Comparison of ENCODE assay signal across 22 cellular contexts in genomic region chr13:73704587-73704986, GRCh38.
DNase-seq lines count a peak whose midpoint lies in the region; ATAC-seq and TF ChIP-seq lines count a peak whose summit lies in the region.
"Had no signal": no experiment of that assay in that cellular context is flagged by ENCODE, and none has a peak within 500 bp of the region (broad histone marks: within the 10 kb centered on the region; RNA-seq: fewer than 3 reads in every experiment).

No MANE protein-coding gene starts in this region.

- H3K9me3 ChIP-seq in RWPE2 (ENCODE audit: severe bottlenecking): no peaks in the 10 kb centered on the region
- H3K9me3 ChIP-seq in neural progenitor cell (ENCODE audit: low read depth): no peaks in the 10 kb centered on the region
- H3K9me3 ChIP-seq: lower lobe of right lung, tibial artery had no signal

- H3F3A ChIP-seq in neural progenitor cell (ENCODE audit: low read depth): no peaks in the 10 kb centered on the region

- no peaks in the 10 kb centered on the region for H3K27me3 Mint-ChIP-seq in activated naive CD8-positive, alpha-beta T cell
- no peaks in the 10 kb centered on the region for H3K27me3 Mint-ChIP-seq in activated naive CD8-positive, alpha-beta T cell treated with anti-CD3 and anti-CD28 coated beads, Interleukin-2, amount 50 U/mL, for 24 hours
- H3K27me3 Mint-ChIP-seq in neural progenitor cell (ENCODE audit: insufficient read depth, low read depth): no peaks in the 10 kb centered on the region
- H3K27me3 Mint-ChIP-seq: activated CD4-positive, alpha-beta T cell treated with anti-CD3 and anti-CD28 coated beads, Interleukin-2, amount 10 ng/mL, durations not matched to agents 7 days and 5 days had no signal

- peak overlapping the region; percentile 24 for H3K27ac Mint-ChIP-seq in activated naive CD8-positive, alpha-beta T cell
- H3K27ac Mint-ChIP-seq in activated naive CD8-positive, alpha-beta T cell treated with anti-CD3 and anti-CD28 coated beads, Interleukin-2, amount 50 U/mL, for 24 hours: no peak overlapping the region
- H3K27ac Mint-ChIP-seq in neural progenitor cell: no peak overlapping the region
- H3K27ac Mint-ChIP-seq: CD14-positive monocyte, endodermal cell had no signal

- TF ChIP-seq CTCF in RWPE2 (IDR thresholded peaks at IDR 0.05; ENCODE audit: poor library complexity, severe bottlenecking): no peak
- TF ChIP-seq CTCF in neural progenitor cell (IDR thresholded peaks at IDR 0.05): no peak

- H2AFZ ChIP-seq in neural progenitor cell (replicated peaks): no peak overlapping the region

- no peak overlapping the region for H3K9ac ChIP-seq in neural progenitor cell

- H3K4me3 Mint-ChIP-seq in activated naive CD8-positive, alpha-beta T cell: no peak overlapping the region
- no peak overlapping the region for H3K4me3 Mint-ChIP-seq in activated naive CD8-positive, alpha-beta T cell treated with anti-CD3 and anti-CD28 coated beads, Interleukin-2, amount 50 U/mL, for 24 hours
- no peak overlapping the region for H3K4me3 Mint-ChIP-seq in neural progenitor cell
- H3K4me3 Mint-ChIP-seq: activated CD4-positive, alpha-beta T cell treated with anti-CD3 and anti-CD28 coated beads, Interleukin-2, amount 10 ng/mL, durations not matched to agents 7 days and 5 days; CD14-positive monocyte; endodermal cell had no signal

- H4K20me1 ChIP-seq in neural progenitor cell (ENCODE audit: low read depth): no peaks in the 10 kb centered on the region

- peaks cover 7% of the 10 kb centered on the region; the same call in 1 of the 2 replicates for H3K36me3 ChIP-seq in RWPE2 (ENCODE audit: low read depth)
- H3K36me3 ChIP-seq in neural progenitor cell: no peaks in the 10 kb centered on the region
- H3K36me3 ChIP-seq: lower lobe of right lung had no signal

- no peaks in the 10 kb centered on the region for H3K9me3 Mint-ChIP-seq in activated naive CD8-positive, alpha-beta T cell (ENCODE audit: low read depth)
- H3K9me3 Mint-ChIP-seq in activated naive CD8-positive, alpha-beta T cell treated with anti-CD3 and anti-CD28 coated beads, Interleukin-2, amount 50 U/mL, for 24 hours: no peaks in the 10 kb centered on the region
- H3K9me3 Mint-ChIP-seq in neural progenitor cell: no peaks in the 10 kb centered on the region
- H3K9me3 Mint-ChIP-seq: activated CD4-positive, alpha-beta T cell treated with anti-CD3 and anti-CD28 coated beads, Interleukin-2, amount 10 ng/mL, durations not matched to agents 7 days and 5 days; CD14-positive monocyte; endodermal cell had no signal

- no peak overlapping the region for H3K4me2 ChIP-seq in neural progenitor cell

- H3K79me2 ChIP-seq in neural progenitor cell (ENCODE audit: low read depth): no peaks in the 10 kb centered on the region

- peaks cover 42% of the 10 kb centered on the region for H3K4me1 Mint-ChIP-seq in activated naive CD8-positive, alpha-beta T cell (ENCODE audit: low read depth)
- peaks cover 32% of the 10 kb centered on the region for H3K4me1 Mint-ChIP-seq in activated naive CD8-positive, alpha-beta T cell treated with anti-CD3 and anti-CD28 coated beads, Interleukin-2, amount 50 U/mL, for 24 hours
- peaks cover 3% of the 10 kb centered on the region for H3K4me1 Mint-ChIP-seq in neural progenitor cell
- H3K4me1 Mint-ChIP-seq: CD14-positive monocyte had no signal

- H3K27me3 ChIP-seq in RWPE2 (ENCODE audit: insufficient read depth, poor library complexity, severe bottlenecking) (no peaks in the 10 kb centered on the region), neural progenitor cell (no peaks in the 10 kb centered on the region)
- H3K27me3 ChIP-seq: tibial artery had no signal

- H3K4me1 ChIP-seq in RWPE2 (ENCODE audit: insufficient read depth, poor library complexity, severe bottlenecking) (peaks cover 20% of the 10 kb centered on the region), neural progenitor cell (peaks cover 23% of the 10 kb centered on the region)
- H3K4me1 ChIP-seq: lower lobe of right lung, tibial artery had no signal

- H3K4me3 ChIP-seq in RWPE2 (ENCODE audit: severe bottlenecking) (no peak overlapping the region), neural progenitor cell (no peak overlapping the region)
- H3K4me3 ChIP-seq: lower lobe of right lung, tibial artery had no signal

- H3K36me3 Mint-ChIP-seq in activated naive CD8-positive, alpha-beta T cell: no peaks in the 10 kb centered on the region
- peaks cover 10% of the 10 kb centered on the region for H3K36me3 Mint-ChIP-seq in activated naive CD8-positive, alpha-beta T cell treated with anti-CD3 and anti-CD28 coated beads, Interleukin-2, amount 50 U/mL, for 24 hours (ENCODE audit: low read depth)
- H3K36me3 Mint-ChIP-seq in neural progenitor cell: peaks cover 10% of the 10 kb centered on the region
- H3K36me3 Mint-ChIP-seq: CD14-positive monocyte had no signal

- H3K27ac ChIP-seq in RWPE2 (ENCODE audit: poor library complexity, severe bottlenecking) (peak overlapping the region; percentile 89), neural progenitor cell (no peak overlapping the region)
- H3K27ac ChIP-seq: tibial artery had no signal

- ATAC-seq in activated naive CD8-positive, alpha-beta T cell treated with anti-CD3 and anti-CD28 coated beads, Interleukin-2, amount 50 U/mL, for 24 hours: no peak
- ATAC-seq in RWPE2 (ENCODE audit: low read depth) (no peak), esophagus mucosa (peak; percentile 69)
- ATAC-seq: lower lobe of right lung had no signal

- DNase-seq in activated naive CD8-positive, alpha-beta T cell treated with anti-CD3 and anti-CD28 coated beads, Interleukin-2, amount 50 U/mL, for 24 hours: no peak
- DNase-seq in RWPE2 (ENCODE audit: low spot score) (no peak), neural progenitor cell (ENCODE audit: low spot score) (peak; percentile 2), NCI-H1694 (lab: John Stamatoyannopoulos, UW) (no peak), HK-2 (ENCODE audit: unreplicated experiment) (no peak)
- no peak for DNase-seq in activated CD8-positive, alpha-beta memory T cell treated with anti-CD3 and anti-CD28 coated beads, Interleukin-2, amount 50 U/mL, for 48 hours
- DNase-seq: activated CD4-positive, alpha-beta T cell treated with anti-CD3 and anti-CD28 coated beads, Interleukin-2, amount 10 ng/mL, durations not matched to agents 7 days and 5 days; DMS79; endodermal cell; GOT3; KG1; lower lobe of right lung; NCI-H2029; NCI-H446; posterior cingulate gyrus; SHP77 treated with DMSO at 0.1 percent for 48 hours; stimulated activated CD4-positive, alpha-beta T cell treated with anti-CD3 and anti-CD28 coated beads, Interleukin-1b, Interleukin-23, amount 100 ng/mL, for 48 hours; stimulated activated naive CD4-positive, alpha-beta T cell; tibial artery had no signal
